Comparison of ENCODE assay signal across 8 cellular contexts in genomic region chr10:104327745-104328635, GRCh38. TPM values are rescaled to one million over a fixed set of nuclear protein-coding genes. Genes with fewer than 3 reads are reported as not detected.
DNase-seq lines count a peak whose midpoint lies in the region; ATAC-seq, FAIRE-seq and TF ChIP-seq lines count a peak whose summit lies in the region.

No MANE protein-coding gene starts in this region.

- no peak for TF ChIP-seq POLR2A in GM12878 (IDR thresholded peaks at IDR 0.05; ENCODE audit: low read depth, low read length)

- H3K4me2 ChIP-seq in BLaER1: peak overlapping the region; percentile 97
- peak overlapping the region; percentile 88 for H3K4me2 ChIP-seq in GM12878 (ENCODE audit: control insufficient read depth, insufficient read depth)
- peak overlapping the region; percentile 89 for H3K4me2 ChIP-seq in keratinocyte (ENCODE audit: control insufficient read depth, extremely low read depth, insufficient read depth, low read depth, low read length)

- no peak overlapping the region for H2AFZ ChIP-seq in GM12878 (ENCODE audit: control insufficient read depth, low read depth, low read length)
- H2AFZ ChIP-seq in keratinocyte (ENCODE audit: control insufficient read depth, low read length): no peak overlapping the region

- POLR2A ChIA-PET in GM12878 (lab: Charles Lee): interaction anchor here (1.7 kb wide), 1 partner anchor 9 kb away, joined by 6 read pairs; the partner anchor contains the start of gene ITPRIP

- TF ChIP-seq CTCF in GM12878 (IDR thresholded peaks at IDR 0.05 in 2 of 3, conservative IDR thresholded peaks at IDR 0.05 in 1 of 3; ENCODE audit: control insufficient read depth in 2 of 3, extremely low read depth in 1 of 3, insufficient read depth in 1 of 3, low read depth in 3 of 3, low read length in 3 of 3): no peak
- peak in 2 of 3 experiments; percentile 9 to 31 for TF ChIP-seq CTCF in keratinocyte (optimal IDR thresholded peaks at IDR 0.05 in 1 of 3, IDR thresholded peaks at IDR 0.05 in 1 of 3, conservative IDR thresholded peaks at IDR 0.05 in 1 of 3; ENCODE audit: extremely low read depth in 1 of 3, insufficient read depth in 2 of 3, low read length in 3 of 3)

- H3K27ac Mint-ChIP-seq in stimulated activated naive CD8-positive, alpha-beta T cell treated with anti-CD3 and anti-CD28 coated beads, Interleukin-15, amount 100 ng/mL, for 72 hours: peak overlapping the region; percentile 96 to 97

- H3K27me3 ChIP-seq in BLaER1 (no peaks in the 10 kb centered on the region), MG63 (no peaks in the 10 kb centered on the region), GM12878 (replicated peaks in 1 of 2; ENCODE audit: control insufficient read depth in 2 of 2, insufficient read depth in 2 of 2, low read length in 1 of 2) (no peaks in the 10 kb centered on the region), keratinocyte (ENCODE audit: control insufficient read depth, extremely low read depth, insufficient read depth, low read length) (no peaks in the 10 kb centered on the region)

- RAD21 ChIA-PET in GM12878 (lab: Charles Lee; ENCODE audit: unreplicated experiment): interaction anchor here (1.2 to 2.0 kb wide), 2 partner anchors 13 to 22 kb away, joined by 4 to 12 read pairs; no protein-coding TSS in a partner anchor

- peaks cover 100% of the 10 kb centered on the region for H3K4me1 Mint-ChIP-seq in stimulated activated naive CD8-positive, alpha-beta T cell treated with anti-CD3 and anti-CD28 coated beads, Interleukin-15, amount 100 ng/mL, for 72 hours

- H3K9me3 Mint-ChIP-seq in stimulated activated naive CD8-positive, alpha-beta T cell treated with anti-CD3 and anti-CD28 coated beads, Interleukin-15, amount 100 ng/mL, for 72 hours: no peaks in the 10 kb centered on the region

- H3K4me3 ChIP-seq in BLaER1: peak overlapping the region; percentile 64
- peak overlapping the region; percentile 13 for H3K4me3 ChIP-seq in MG63
- peak overlapping the region; percentile 59; the same call in 1 of the 2 replicates for H3K4me3 ChIP-seq in GM12878
- H3K4me3 ChIP-seq in keratinocyte (ENCODE audit: control insufficient read depth in 2 of 3, extremely low read depth in 1 of 3, insufficient read depth in 2 of 3, low read depth in 1 of 3, low read length in 3 of 3): peak overlapping the region; percentile 26 to 54 (median 45)

- no peak for FAIRE-seq in GM12878 (lab: Jason Lieb, UNC)
- peak; percentile 73 for FAIRE-seq in keratinocyte (lab: Jason Lieb, UNC)

- H3K9me1 ChIP-seq in keratinocyte (ENCODE audit: control insufficient read depth, extremely low read depth, insufficient read depth, low read length): peaks cover 4% of the 10 kb centered on the region

- H3K27ac ChIP-seq in BLaER1 (peak overlapping the region; percentile 89), GM12878 (ENCODE audit: control insufficient read depth, insufficient read depth) (0 out of 2 replicates have a peak overlapping the region, but pooled peaks have one; percentile 2), keratinocyte (ENCODE audit: control insufficient read depth, insufficient read depth, low read length) (peak overlapping the region; percentile 99)

- H3K79me2 ChIP-seq in GM12878 (ENCODE audit: control insufficient read depth, insufficient read depth, low read length) (peaks cover 46% of the 10 kb centered on the region), keratinocyte (ENCODE audit: control insufficient read depth, insufficient read depth, low read length) (peaks cover 67% of the 10 kb centered on the region)

- SMC1A ChIA-PET in GM12878 (lab: Charles Lee; ENCODE audit: uncharacterized antibody, unreplicated experiment): interaction anchor here (1.4 kb wide), 1 partner anchor 9 kb away, joined by 5 read pairs; no protein-coding TSS in a partner anchor

- TF ChIP-seq EP300 in GM12878 (IDR thresholded peaks at IDR 0.05; ENCODE audit: borderline replicate concordance in 1 of 2, control insufficient read depth in 1 of 2, low read depth in 2 of 2, low read length in 2 of 2): no peak

- no TSS peak for BruUV-seq in GM12878 (replicated peaks; lab: Mats Ljungman, UMichigan)

- peaks cover 25% of the 10 kb centered on the region for H3K36me3 ChIP-seq in BLaER1
- H3K36me3 ChIP-seq in MG63: peaks cover 37% of the 10 kb centered on the region
- H3K36me3 ChIP-seq in GM12878 (ENCODE audit: control insufficient read depth in 2 of 2, insufficient read depth in 2 of 2, low read length in 1 of 2): peaks cover 0 to 7% of the 10 kb centered on the region in 2 experiments; a peak in 2 of 4 replicates
- peaks cover 1 to 20% of the 10 kb centered on the region in 2 experiments for H3K36me3 ChIP-seq in keratinocyte (ENCODE audit: control insufficient read depth in 2 of 2, extremely low read depth in 1 of 2, insufficient read depth in 2 of 2, low read length in 2 of 2)

- ATAC-seq in GM12878: no peak
- no peak for ATAC-seq in stimulated activated naive CD8-positive, alpha-beta T cell treated with anti-CD3 and anti-CD28 coated beads, Interleukin-15, amount 100 ng/mL, for 72 hours

- CTCF ChIA-PET in GM12878 (lab: Yijun Ruan, JAX): interaction anchor here (0.6 to 4.2 kb wide), 4 partner anchors 21 to 53 kb away, joined by 3 to 30 read pairs (median 8); no protein-coding TSS in a partner anchor

- H3K9ac ChIP-seq in BLaER1 (peak overlapping the region; percentile 81), GM12878 (ENCODE audit: control insufficient read depth, insufficient read depth, low read length) (peak overlapping the region; percentile 28), keratinocyte (ENCODE audit: control insufficient read depth, extremely low read depth, insufficient read depth, low read length) (peak overlapping the region; percentile 93)

- H4K20me1 ChIP-seq in BLaER1: peaks cover 87% of the 10 kb centered on the region
- peaks cover 20% of the 10 kb centered on the region; the same call in 1 of the 2 replicates for H4K20me1 ChIP-seq in GM12878 (ENCODE audit: control insufficient read depth, insufficient read depth)
- H4K20me1 ChIP-seq in keratinocyte (ENCODE audit: control insufficient read depth, extremely low read depth, insufficient read depth, low read length): no peaks in the 10 kb centered on the region

- H3K27me3 Mint-ChIP-seq in stimulated activated naive CD8-positive, alpha-beta T cell treated with anti-CD3 and anti-CD28 coated beads, Interleukin-15, amount 100 ng/mL, for 72 hours: no peaks in the 10 kb centered on the region

- in situ Hi-C loops in GM12878 (cut with MboI): no loop called here

- intact Hi-C loops in GM12878 (cut with micrococcal nuclease; ENCODE audit: unreplicated experiment): no loop called here

- peak overlapping the region; percentile 84 to 90 for H3K4me3 Mint-ChIP-seq in stimulated activated naive CD8-positive, alpha-beta T cell treated with anti-CD3 and anti-CD28 coated beads, Interleukin-15, amount 100 ng/mL, for 72 hours

- no peak for TF ChIP-seq RAD21 in GM12878 (IDR thresholded peaks at IDR 0.05; ENCODE audit: insufficient read depth, low read depth, low read length)

- peaks cover 100% of the 10 kb centered on the region for H3K4me1 ChIP-seq in BLaER1
- H3K4me1 ChIP-seq in GM12878 (ENCODE audit: control insufficient read depth, insufficient read depth, low read length): peaks cover 25% of the 10 kb centered on the region
- H3K4me1 ChIP-seq in keratinocyte (ENCODE audit: control insufficient read depth, extremely low read depth, insufficient read depth, low read length): peaks cover 72% of the 10 kb centered on the region

- dilution Hi-C loops in keratinocyte (cut with MboI; ENCODE audit: extremely low pct_ligation_motif_present, low sequenced_read_pairs): no loop called here

- no peaks in the 10 kb centered on the region for H3K9me3 ChIP-seq in BLaER1
- no peaks in the 10 kb centered on the region for H3K9me3 ChIP-seq in MG63
- H3K9me3 ChIP-seq in GM12878 (replicated peaks; ENCODE audit: control insufficient read depth, insufficient read depth, low read length): no peaks in the 10 kb centered on the region
- H3K9me3 ChIP-seq in keratinocyte (ENCODE audit: control insufficient read depth, low read depth, low read length): no peaks in the 10 kb centered on the region

- DNase-seq in MG63 (peak; percentile 69), GM12878 (ENCODE audit: low read depth, low spot score) (no peak), keratinocyte (ENCODE audit: low read depth, low spot score) (no peak), NCI-H510A treated with DMSO at 0.1 percent for 48 hours (lab: John Stamatoyannopoulos, UW) (no peak), cortex of kidney (lab: John Stamatoyannopoulos, UW) (no peak)
- no peak for DNase-seq in stimulated activated naive CD8-positive, alpha-beta T cell treated with anti-CD3 and anti-CD28 coated beads, Interleukin-15, amount 100 ng/mL, for 72 hours
- DNase-seq in stimulated activated CD4-positive, alpha-beta T cell treated with anti-CD3 and anti-CD28 coated beads, Interleukin-2, amount 100 ng/mL, for 48 hours: no peak

- 78% methylated on average over 19 of the region's 20 CpGs for WGBS in GM12878 (ENCODE audit: insufficient coverage, insufficient replicate concordance, low lambda C conversion rate, missing lambda C conversion rate)

RNA-seq across cellular contexts. Expression of gene ITPRIP, which starts 10.3 kb away (rescaled TPM):
- 5.6 and 15.5 TPM in 2 replicates for total RNA-seq in MG63 (2014; rRNA removed; shearing (Covaris generic); ENCODE audit: low replicate concordance)
- total RNA-seq in GM12878 (2013; cell fraction: nucleolus; rRNA removed): 10.1 and 10.8 TPM in 2 replicates
- 4.4 and 5.6 TPM in 2 replicates for total RNA-seq in GM12878 (2014; rRNA removed)
- total RNA-seq in GM12878 (2014; rRNA removed; fragmentation: Illumina TruSeq; extraction: Trizol): 2.3 and 2.4 TPM in 2 replicates
- total RNA-seq in GM12878 (2021): 10.4 and 11.3 TPM in 2 replicates
- 3.9 TPM for polyA plus RNA-seq in GM12878 (2011; ENCODE audit: low read depth)
- 2.7 and 6.5 TPM in 2 replicates for polyA plus RNA-seq in GM12878 (2011; rRNA removed)
- 8.2 and 8.4 TPM in 2 replicates for polyA plus RNA-seq in GM12878 (2011; cell fraction: cytosol; rRNA removed)
- 7.0 and 8.2 TPM in 2 replicates for polyA plus RNA-seq in GM12878 (2011; cell fraction: nucleus; rRNA removed)
- polyA plus RNA-seq in GM12878 (2012): 5.4 and 5.6 TPM in 2 replicates
- polyA plus RNA-seq in GM12878 (2014; fragmentation: Illumina TruSeq; extraction: Trizol): 3.2 and 5.4 TPM in 2 replicates
- polyA plus RNA-seq in GM12878 (2014; fragmentation: Nextera tagmentation; extraction: Ambion mirVana): 1 to 10 TPM in 1 of 2 experiments, under 1 TPM in 1; 0.82 to 1.2 TPM
- 6.3 and 6.6 TPM in 2 replicates for polyA plus RNA-seq in GM12878 (2014; rRNA removed)
- 1 to 10 TPM; 8.6 to 8.7 TPM for polyA plus RNA-seq in GM12878 (2016; fragmentation: Nextera tagmentation; extraction: Ambion mirVana)
- 10.6 and 13.5 TPM in 2 replicates for polyA minus RNA-seq in GM12878 (2011; rRNA and poly(A)+ RNA removed)
- polyA minus RNA-seq in GM12878 (2011; cell fraction: cytosol; rRNA and poly(A)+ RNA removed): 3.5 and 4.9 TPM in 2 replicates
- polyA minus RNA-seq in GM12878 (2011; cell fraction: nucleus; rRNA and poly(A)+ RNA removed): 10.6 and 17.2 TPM in 2 replicates
- 11.9 to 13.8 TPM (median 12.1 TPM) in 3 replicates for polyA plus RNA-seq in keratinocyte
- polyA plus RNA-seq in keratinocyte (2011; ENCODE audit: low read depth): 17.4 TPM
- polyA plus RNA-seq in keratinocyte (2011; cell fraction: cytosol; rRNA removed): 6.5 and 6.6 TPM in 2 replicates
- 29.0 and 31.0 TPM in 2 replicates for polyA plus RNA-seq in keratinocyte (2011; cell fraction: nucleus; rRNA removed)
- 11.3 and 42.3 TPM in 2 replicates for polyA plus RNA-seq in keratinocyte (2012; ENCODE audit: low replicate concordance)
- 17.5 to 24.9 TPM (median 20.1 TPM) in 3 replicates for polyA minus RNA-seq in keratinocyte
- polyA minus RNA-seq in keratinocyte (2011; cell fraction: cytosol; rRNA and poly(A)+ RNA removed): 12.3 TPM
- polyA minus RNA-seq in keratinocyte (2011; cell fraction: nucleus; rRNA and poly(A)+ RNA removed): 36.4 and 39.5 TPM in 2 replicates

RNA-seq across cellular contexts. Expression of gene CFAP58, which starts 25.6 kb away (rescaled TPM):
- total RNA-seq in MG63 (2014; rRNA removed; shearing (Covaris generic); ENCODE audit: low replicate concordance): 0.05 and 0.20 TPM in 2 replicates
- total RNA-seq in GM12878 (2013; cell fraction: nucleolus; rRNA removed): 1.1 and 2.5 TPM in 2 replicates
- 0.27 and 0.28 TPM in 2 replicates for total RNA-seq in GM12878 (2014; rRNA removed)
- total RNA-seq in GM12878 (2014; rRNA removed; fragmentation: Illumina TruSeq; extraction: Trizol): 0.22 and 0.37 TPM in 2 replicates
- 0.19 and 0.26 TPM in 2 replicates for total RNA-seq in GM12878 (2021)
- polyA plus RNA-seq in GM12878 (2011; ENCODE audit: low read depth): 0.09 TPM
- polyA plus RNA-seq in GM12878 (2011; rRNA removed): 0.19 and 0.39 TPM in 2 replicates
- polyA plus RNA-seq in GM12878 (2011; cell fraction: cytosol; rRNA removed): 0.12 and 0.13 TPM in 2 replicates
- polyA plus RNA-seq in GM12878 (2011; cell fraction: nucleus; rRNA removed): 0.19 and 0.48 TPM in 2 replicates
- polyA plus RNA-seq in GM12878 (2012): 0.15 and 0.28 TPM in 2 replicates
- polyA plus RNA-seq in GM12878 (2014; fragmentation: Illumina TruSeq; extraction: Trizol): 0.35 and 1.1 TPM in 2 replicates
- under 1 TPM; 0.03 to 0.11 TPM for polyA plus RNA-seq in GM12878 (2014; fragmentation: Nextera tagmentation; extraction: Ambion mirVana)
- polyA plus RNA-seq in GM12878 (2014; rRNA removed): 0.13 and 0.23 TPM in 2 replicates
- under 1 TPM; 0.04 to 0.24 TPM for polyA plus RNA-seq in GM12878 (2016; fragmentation: Nextera tagmentation; extraction: Ambion mirVana)
- 0.10 and 0.15 TPM in 2 replicates for polyA minus RNA-seq in GM12878 (2011; rRNA and poly(A)+ RNA removed)
- not detected in 2 replicates for polyA minus RNA-seq in GM12878 (2011; cell fraction: cytosol; rRNA and poly(A)+ RNA removed)
- 0.12 TPM in 1 of 2 replicates, not detected in the other for polyA minus RNA-seq in GM12878 (2011; cell fraction: nucleus; rRNA and poly(A)+ RNA removed)
- 0.82 to 2.3 TPM (median 1.4 TPM) in 3 replicates for polyA plus RNA-seq in keratinocyte
- 1.7 TPM for polyA plus RNA-seq in keratinocyte (2011; ENCODE audit: low read depth)
- polyA plus RNA-seq in keratinocyte (2011; cell fraction: cytosol; rRNA removed): 1.7 and 2.5 TPM in 2 replicates
- polyA plus RNA-seq in keratinocyte (2011; cell fraction: nucleus; rRNA removed): 1.4 and 2.1 TPM in 2 replicates
- polyA plus RNA-seq in keratinocyte (2012; ENCODE audit: low replicate concordance): 0.49 and 1.7 TPM in 2 replicates
- polyA minus RNA-seq in keratinocyte: 0.33 to 0.90 TPM in 2 of 3 replicates, not detected in the other
- 0.58 TPM for polyA minus RNA-seq in keratinocyte (2011; cell fraction: cytosol; rRNA and poly(A)+ RNA removed)
- polyA minus RNA-seq in keratinocyte (2011; cell fraction: nucleus; rRNA and poly(A)+ RNA removed): 0.21 and 0.54 TPM in 2 replicates

RNA-seq across cellular contexts. Expression of gene GSTO2, which starts 59.0 kb away (rescaled TPM):
- 0.62 and 1.8 TPM in 2 replicates for total RNA-seq in MG63 (2014; rRNA removed; shearing (Covaris generic); ENCODE audit: low replicate concordance)
- 1.5 and 2.0 TPM in 2 replicates for total RNA-seq in GM12878 (2013; cell fraction: nucleolus; rRNA removed)
- total RNA-seq in GM12878 (2014; rRNA removed) (0.51 and 0.65 TPM in 2 replicates), GM12878 (2014; rRNA removed; fragmentation: Illumina TruSeq; extraction: Trizol) (0.40 and 0.51 TPM in 2 replicates), GM12878 (2021) (0.26 and 0.48 TPM in 2 replicates)
- polyA plus RNA-seq in GM12878 (2011; ENCODE audit: low read depth): not detected
- polyA plus RNA-seq in GM12878 (2011; rRNA removed) (0.62 and 0.72 TPM in 2 replicates), GM12878 (2014; fragmentation: Illumina TruSeq; extraction: Trizol) (0.19 and 0.43 TPM in 2 replicates), GM12878 (2014; fragmentation: Nextera tagmentation; extraction: Ambion mirVana) (under 1 TPM; 0.16 to 0.53 TPM), GM12878 (2014; rRNA removed) (0.65 and 0.86 TPM in 2 replicates), GM12878 (2016; fragmentation: Nextera tagmentation; extraction: Ambion mirVana) (under 1 TPM; 0.18 to 0.79 TPM), keratinocyte (42.7 to 56.9 TPM (median 47.1 TPM) in 3 replicates)
- 0.45 and 0.93 TPM in 2 replicates for polyA plus RNA-seq in GM12878 (2011; cell fraction: cytosol; rRNA removed)
- 0.63 and 0.85 TPM in 2 replicates for polyA plus RNA-seq in GM12878 (2011; cell fraction: nucleus; rRNA removed)
- polyA plus RNA-seq in GM12878 (2012): 0.31 and 0.39 TPM in 2 replicates
- polyA minus RNA-seq in GM12878 (2011; rRNA and poly(A)+ RNA removed): 0.67 and 1.2 TPM in 2 replicates
- polyA minus RNA-seq in GM12878 (2011; cell fraction: cytosol; rRNA and poly(A)+ RNA removed): not detected in 2 replicates
- polyA minus RNA-seq in GM12878 (2011; cell fraction: nucleus; rRNA and poly(A)+ RNA removed): 0.36 and 0.67 TPM in 2 replicates
- 3.5 TPM for polyA plus RNA-seq in keratinocyte (2011; ENCODE audit: low read depth)
- polyA plus RNA-seq in keratinocyte (2011; cell fraction: cytosol; rRNA removed): 43.7 and 50.3 TPM in 2 replicates
- polyA plus RNA-seq in keratinocyte (2011; cell fraction: nucleus; rRNA removed): 29.6 and 32.1 TPM in 2 replicates
- polyA plus RNA-seq in keratinocyte (2012; ENCODE audit: low replicate concordance): 28.2 and 28.3 TPM in 2 replicates
- 17.9 to 33.5 TPM (median 25.5 TPM) in 3 replicates for polyA minus RNA-seq in keratinocyte
- 10.7 TPM for polyA minus RNA-seq in keratinocyte (2011; cell fraction: cytosol; rRNA and poly(A)+ RNA removed)
- 7.9 and 15.6 TPM in 2 replicates for polyA minus RNA-seq in keratinocyte (2011; cell fraction: nucleus; rRNA and poly(A)+ RNA removed)

Comparison
In these comparisons a context has a peak if more than half of its experiments do, and no peak if none do; other contexts are left out.
1. H3K27ac ChIP-seq: peak in every context shown above with its lines; median percentile 99 in keratinocyte; 89 in BLaER1; 2 in GM12878.
2. H3K4me3 ChIP-seq: peak in every context shown above with its lines; median percentile 64 in BLaER1; 59 in GM12878; 45 in keratinocyte; 13 in MG63.
3. H3K9ac ChIP-seq: peak in every context shown above with its lines; median percentile 93 in keratinocyte; 81 in BLaER1; 28 in GM12878.
4. CTCF ChIP-seq: peak in keratinocyte (2 of 3); none in GM12878 (0 of 3).
5. Peak in every context shown above with its lines, with median percentiles within 50 percentile points of each other: H3K4me2 ChIP-seq.